ENCODE assay signal across 8 cellular contexts in genomic region chr3:19946291-19946831, GRCh38. TPM values are rescaled to one million over a fixed set of nuclear protein-coding genes. Genes with fewer than 3 reads are reported as not detected.
DNase-seq lines count a peak whose midpoint lies in the region; ATAC-seq and TF ChIP-seq lines count a peak whose summit lies in the region.

No MANE protein-coding gene starts in this region.

- peak overlapping the region; percentile 89 for H3K9ac ChIP-seq in trophoblast cell (ENCODE audit: low read length)

- peak overlapping the region; percentile 36 for H3K14ac ChIP-seq in trophoblast cell (ENCODE audit: low read length)

- intact Hi-C loops in activated naive CD4-positive, alpha-beta T cell treated with anti-CD3 and anti-CD28 coated beads for 36 hours (cut with micrococcal nuclease) = loop anchor here (1.0 to 10.0 kb wide), 6 partner anchors 9 to 1502 kb away; no protein-coding TSS in a partner anchor

- H2BK120ac ChIP-seq in trophoblast cell (ENCODE audit: insufficient read depth, low read length, poor library complexity) = peak overlapping the region; percentile 40

- no peaks in the 10 kb centered on the region for H3K27me3 Mint-ChIP-seq in activated naive CD4-positive, alpha-beta T cell treated with anti-CD3 and anti-CD28 coated beads for 36 hours (ENCODE audit: low read depth)
- no peaks in the 10 kb centered on the region for H3K27me3 Mint-ChIP-seq in T-helper 17 cell

- peak overlapping the region; percentile 100 for H3K27ac Mint-ChIP-seq in activated naive CD4-positive, alpha-beta T cell treated with anti-CD3 and anti-CD28 coated beads for 36 hours
- H3K27ac Mint-ChIP-seq in T-helper 17 cell = peak overlapping the region; percentile 98

- peak overlapping the region; percentile 52 for H3K4me2 ChIP-seq in trophoblast cell (ENCODE audit: low read length)

- peak overlapping the region; percentile 99 for H3K4me3 ChIP-seq in fibroblast of villous mesenchyme (ENCODE audit: low read depth, low read length)
- H3K4me3 ChIP-seq in trophoblast cell (ENCODE audit: low read depth, low read length) = peak overlapping the region; percentile 69

- H3K9me3 ChIP-seq in T-helper 17 cell (ENCODE audit: control insufficient read depth, low read length, poor library complexity, severe bottlenecking) = no peaks in the 10 kb centered on the region
- peaks cover 2% of the 10 kb centered on the region for H3K9me3 ChIP-seq in trophoblast cell (ENCODE audit: insufficient read depth, low read depth, low read length)

- peaks cover 3 to 4% of the 10 kb centered on the region in 2 experiments for H3K4me1 ChIP-seq in trophoblast cell (ENCODE audit: control insufficient read depth in 1 of 2, insufficient read depth in 2 of 2, low read length in 2 of 2)

- H3K27ac ChIP-seq in trophoblast cell (ENCODE audit: low read depth, low read length) = peak overlapping the region; percentile 85

- ATAC-seq in HG03095 (IDR thresholded peaks at IDR 0.05; ENCODE audit: unreplicated experiment) (peak; percentile 8), T-helper 17 cell (peak; percentile 5)

- H3K4me3 Mint-ChIP-seq in activated naive CD4-positive, alpha-beta T cell treated with anti-CD3 and anti-CD28 coated beads for 36 hours = peak overlapping the region; percentile 100
- peak overlapping the region; percentile 99 for H3K4me3 Mint-ChIP-seq in T-helper 17 cell

- peaks cover 37% of the 10 kb centered on the region for H3K4me1 Mint-ChIP-seq in activated naive CD4-positive, alpha-beta T cell treated with anti-CD3 and anti-CD28 coated beads for 36 hours (ENCODE audit: low read depth)
- H3K4me1 Mint-ChIP-seq in T-helper 17 cell = peaks cover 33% of the 10 kb centered on the region

- H2AFZ ChIP-seq in trophoblast cell (ENCODE audit: insufficient read depth, low read length, poor library complexity) = peak overlapping the region; percentile 78

- H3K18ac ChIP-seq in trophoblast cell (ENCODE audit: low read length) = peak overlapping the region; percentile 16

- H3K79me2 ChIP-seq in trophoblast cell (ENCODE audit: control insufficient read depth, insufficient read depth, low read length, poor library complexity) = peaks cover 12% of the 10 kb centered on the region

- H4K12ac ChIP-seq in trophoblast cell (ENCODE audit: low read depth, low read length) = peak overlapping the region; percentile 21

- H3K27me3 ChIP-seq in trophoblast cell (ENCODE audit: insufficient read depth, low read length) = no peaks in the 10 kb centered on the region

- H3K36me3 Mint-ChIP-seq in activated naive CD4-positive, alpha-beta T cell treated with anti-CD3 and anti-CD28 coated beads for 36 hours (ENCODE audit: low read depth) = peaks cover 13% of the 10 kb centered on the region
- H3K36me3 Mint-ChIP-seq in T-helper 17 cell (ENCODE audit: low read depth) = peaks cover 6% of the 10 kb centered on the region

- peaks cover 13% of the 10 kb centered on the region for H3K79me1 ChIP-seq in trophoblast cell (ENCODE audit: low read length)

- DNase-seq in activated naive CD4-positive, alpha-beta T cell treated with anti-CD3 and anti-CD28 coated beads for 36 hours = no peak
- DNase-seq in activated naive CD4-positive, alpha-beta T cell treated with anti-CD3 and anti-CD28 coated beads, Interleukin-2, amount 50 U/mL, for 16 hours = no peak
- DNase-seq in T-helper 17 cell = no peak
- DNase-seq in fibroblast of villous mesenchyme (ENCODE audit: low read depth) = no peak
- DNase-seq in trophoblast cell = peak in 1 of 2 donors; percentile 55
- DNase-seq in activated CD8-positive, alpha-beta memory T cell treated with anti-CD3 and anti-CD28 coated beads, Interleukin-2, amount 50 U/mL, for 4 hours = no peak
- no peak for DNase-seq in NCI-H187 treated with DMSO at 0.1 percent for 48 hours (lab: John Stamatoyannopoulos, UW)

- TF ChIP-seq CTCF in fibroblast of villous mesenchyme (IDR thresholded peaks at IDR 0.05; ENCODE audit: insufficient read depth, low read depth, low read length) = no peak

- CTCF ChIA-PET in activated naive CD4-positive, alpha-beta T cell treated with anti-CD3 and anti-CD28 coated beads for 36 hours (lab: Charles Lee) = no interaction called here

- H2BK5ac ChIP-seq in trophoblast cell (ENCODE audit: low read depth, low read length, poor library complexity) = peak overlapping the region; percentile 28

- no peak overlapping the region for H2BK12ac ChIP-seq in trophoblast cell (ENCODE audit: low read length)

- H3K9me3 Mint-ChIP-seq in activated naive CD4-positive, alpha-beta T cell treated with anti-CD3 and anti-CD28 coated beads for 36 hours = no peaks in the 10 kb centered on the region

- no peak overlapping the region for H3K23ac ChIP-seq in trophoblast cell (ENCODE audit: low read length)

- peaks cover under 1% of the 10 kb centered on the region in 2 experiments for H3K36me3 ChIP-seq in trophoblast cell (ENCODE audit: control insufficient read depth in 1 of 2, insufficient read depth in 2 of 2, low read length in 2 of 2)

- H4K8ac ChIP-seq in trophoblast cell (ENCODE audit: low read depth, low read length) = peak overlapping the region; percentile 75

- no peak overlapping the region for H3K4ac ChIP-seq in trophoblast cell (ENCODE audit: low read depth, low read length)

- WGBS in trophoblast cell (ENCODE audit: extremely low coverage, insufficient coverage, insufficient read length) = no CpG with 5 or more reads among the region's 17 CpGs

- no peak overlapping the region for H2AK5ac ChIP-seq in trophoblast cell (ENCODE audit: low read length)

- peak overlapping the region; percentile 75 for H4K91ac ChIP-seq in trophoblast cell (ENCODE audit: low read depth, low read length)

RNA-seq across cellular contexts. Expression of gene RAB5A, which starts 0.5 kb away (rescaled TPM):
- total RNA-seq in activated naive CD4-positive, alpha-beta T cell treated with anti-CD3 and anti-CD28 coated beads for 36 hours = 10 to 100 TPM; 46.4 to 47.5 TPM
- total RNA-seq in T-helper 17 cell (100 to 1,000 TPM; 102 to 112 TPM), fibroblast of villous mesenchyme (99.2 and 100 TPM in 2 replicates)
- polyA plus RNA-seq in trophoblast cell (2013) = 72.0 and 72.6 TPM in 2 replicates

RNA-seq across cellular contexts. Expression of gene EFHB, which starts 12.3 kb away (rescaled TPM):
- total RNA-seq in activated naive CD4-positive, alpha-beta T cell treated with anti-CD3 and anti-CD28 coated beads for 36 hours = 1 to 10 TPM in 1 of 2 experiments, under 1 TPM in 1; 0.55 to 1.2 TPM
- 1 to 10 TPM in 1 of 2 donors, under 1 TPM in 1; 0.68 to 1.0 TPM for total RNA-seq in T-helper 17 cell
- under 0.01 TPM in 1 of 2 replicates, not detected in the other for total RNA-seq in fibroblast of villous mesenchyme
- polyA plus RNA-seq in trophoblast cell (2013) = 0.67 TPM in 2 replicates
